ENCODE assay signal across 25 cellular contexts in the genomic region with DNA sequence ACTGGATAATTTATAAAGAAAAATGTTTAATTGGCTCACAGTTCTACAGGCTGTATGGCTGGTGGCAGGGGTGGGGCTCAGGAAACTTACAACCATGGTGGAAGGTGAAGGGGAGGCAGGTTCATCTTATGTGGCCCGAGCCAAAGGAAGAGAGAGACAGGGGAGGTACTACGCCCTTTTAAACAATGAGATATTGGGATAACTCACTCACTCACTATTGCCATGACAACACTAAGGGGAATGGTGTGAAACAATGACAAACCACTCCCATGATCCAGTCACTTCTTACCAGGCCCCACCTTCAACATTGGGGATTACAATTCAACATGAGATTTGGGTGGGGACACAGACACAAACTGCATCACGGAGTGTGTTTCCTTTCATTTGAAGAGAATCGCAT.
"Had no signal": no experiment of that assay in that cellular context is flagged by ENCODE, and none has a peak within 500 bp of the region (broad histone marks: within the 10 kb centered on the region; RNA-seq: fewer than 3 reads in every experiment).

No MANE protein-coding gene starts in this region.

- H3K27me3 Mint-ChIP-seq: stimulated activated naive CD8-positive, alpha-beta T cell treated with anti-CD3 and anti-CD28 coated beads, Interleukin-15, amount 100 ng/mL, for 72 hours had no signal

- H3K9me3 ChIP-seq: esophagus squamous epithelium, lower lobe of right lung, neutrophil, right lobe of liver, suprapubic skin, thyroid gland had no signal

- H3K4me1 ChIP-seq: esophagus squamous epithelium, lower lobe of right lung, parathyroid adenoma, right lobe of liver, suprapubic skin, thyroid gland had no signal

- FAIRE-seq: colon, endothelial cell of umbilical vein, frontal cortex, small intestine had no signal

- H3K9me3 Mint-ChIP-seq: natural killer cell, type B pancreatic cell had no signal

- H3K79me2 ChIP-seq: parathyroid adenoma had no signal

- H3K27ac Mint-ChIP-seq: immature natural killer cell; natural killer cell; progenitor cell of endocrine pancreas; stimulated activated naive CD8-positive, alpha-beta T cell treated with anti-CD3 and anti-CD28 coated beads, Interleukin-15, amount 100 ng/mL, for 72 hours; type B pancreatic cell had no signal

- H3K27me3 ChIP-seq: esophagus squamous epithelium, right lobe of liver, suprapubic skin, thyroid gland had no signal

- H3K36me3 ChIP-seq: esophagus squamous epithelium, lower lobe of right lung, neutrophil, right lobe of liver, suprapubic skin, thyroid gland had no signal

- H3K4me1 Mint-ChIP-seq: neural crest cell had no signal

- H3K4me3 ChIP-seq: esophagus squamous epithelium, lower lobe of right lung, right lobe of liver, suprapubic skin, thyroid gland had no signal

- H3K4me3 Mint-ChIP-seq: immature natural killer cell; natural killer cell; neural crest cell; stimulated activated naive CD8-positive, alpha-beta T cell treated with anti-CD3 and anti-CD28 coated beads, Interleukin-15, amount 100 ng/mL, for 72 hours; type B pancreatic cell had no signal

- H3K36me3 Mint-ChIP-seq: immature natural killer cell, natural killer cell, type B pancreatic cell had no signal

- H2AFZ ChIP-seq: parathyroid adenoma had no signal

- DNase-seq: effector CD8-positive, alpha-beta T cell; esophagus squamous epithelium; hypothalamus; immature natural killer cell; islet precursor cell; kidney glomerular epithelial cell; left ventricle myocardium superior; lower lobe of right lung; natural killer cell; right lobe of liver; small intestine; stimulated activated CD4-positive, alpha-beta T cell treated with anti-CD3 and anti-CD28 coated beads, Interleukin-15, amount 100 ng/mL, for 24 hours; stimulated activated CD4-positive, alpha-beta T cell treated with anti-CD3 and anti-CD28 coated beads, Interleukin-2, amount 100 ng/mL, for 48 hours; stimulated activated naive CD4-positive, alpha-beta T cell; stimulated activated naive CD8-positive, alpha-beta T cell treated with anti-CD3 and anti-CD28 coated beads, Interleukin-15, amount 100 ng/mL, for 72 hours; thyroid gland had no signal

- ATAC-seq: left ventricle myocardium superior; lower lobe of right lung; natural killer cell; right lobe of liver; stimulated activated naive CD8-positive, alpha-beta T cell treated with anti-CD3 and anti-CD28 coated beads, Interleukin-15, amount 100 ng/mL, for 72 hours had no signal

- H3K27ac ChIP-seq: esophagus squamous epithelium, lower lobe of right lung, neutrophil, parathyroid adenoma, right lobe of liver, suprapubic skin, thyroid gland had no signal

- H3K9ac ChIP-seq: parathyroid adenoma had no signal
